8 cellular contexts compared by ENCODE assay signal in the genomic region with DNA sequence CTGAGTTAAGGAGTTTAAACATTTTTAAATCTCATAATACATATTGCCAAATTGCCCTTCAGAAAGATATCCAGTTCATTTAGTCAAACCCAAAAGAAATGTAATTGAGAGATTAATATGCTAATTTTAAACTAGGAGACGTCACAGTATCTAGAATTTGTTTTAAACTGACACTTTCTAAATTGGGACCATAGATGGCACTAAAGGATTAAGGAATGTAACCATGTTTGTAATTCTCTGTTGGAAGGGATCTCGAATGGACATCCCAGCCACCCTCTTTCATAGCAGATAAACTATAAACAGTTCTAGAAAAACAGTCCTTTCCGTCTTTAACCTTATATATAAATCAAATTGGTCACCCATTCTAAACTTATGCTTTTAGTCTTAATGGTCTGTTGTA. TPM values are rescaled to one million over a fixed set of nuclear protein-coding genes. Genes with fewer than 3 reads are reported as not detected.
DNase-seq lines count a peak whose midpoint lies in the region; ATAC-seq and TF ChIP-seq lines count a peak whose summit lies in the region.

No MANE protein-coding gene starts in this region.

- H3K4me1 ChIP-seq in adrenal gland (replicated peaks in 1 of 2) = no peaks in the 10 kb centered on the region

- WGBS in adrenal gland, 4 donors = 12 to 20% (median 14%) methylated on average over 3 of the region's 3 CpGs

- TF ChIP-seq CTCF in fibroblast of the aortic adventitia (IDR thresholded peaks at IDR 0.05; ENCODE audit: insufficient read depth, low read length) (peak; percentile 24), adrenal gland (IDR thresholded peaks at IDR 0.05) (peak in 2 of 6 experiments; percentile 23 to 27), omental fat pad (IDR thresholded peaks at IDR 0.05) (no peak)

- ATAC-seq in HG03139 (IDR thresholded peaks at IDR 0.05; ENCODE audit: unreplicated experiment) = no peak
- no peak for ATAC-seq in omental fat pad (ENCODE audit: low FRiP score)

- DNase-seq in AG08396 (ENCODE audit: low spot score) (peak; percentile 4), HPDE6-E6E7 (ENCODE audit: extremely low spot score) (peak; percentile 29), NOMO-1 treated with dmso at 0.1 percent for 144 hours (lab: John Stamatoyannopoulos, UW; ENCODE audit: unreplicated experiment) (peak; percentile 41), fibroblast of the aortic adventitia (ENCODE audit: low read depth) (peak; percentile 48), adrenal gland (no peak), omental fat pad (ENCODE audit: low spot score) (no peak)
- no peak for DNase-seq in activated CD4-positive, CD25-positive, alpha-beta regulatory T cell treated with anti-CD3 and anti-CD28 coated beads, Interleukin-2, amount 50 U/mL, for 72 hours

- intact Hi-C loops in adrenal gland (cut with DNase I) = no loop called here

- no peak overlapping the region for H3K27ac ChIP-seq in adrenal gland

- no peak for TF ChIP-seq POLR2A in adrenal gland (IDR thresholded peaks at IDR 0.05)

- no peaks in the 10 kb centered on the region for H3K36me3 ChIP-seq in adrenal gland (replicated peaks in 1 of 2)

- H3K4me3 ChIP-seq in fibroblast of the aortic adventitia (ENCODE audit: low read depth, low read length) (no peak overlapping the region), adrenal gland (no peak overlapping the region)

- no peaks in the 10 kb centered on the region for H3K27me3 ChIP-seq in adrenal gland

- H3K9me3 ChIP-seq in adrenal gland (replicated peaks in 1 of 3) = no peaks in the 10 kb centered on the region

RNA-seq across cellular contexts. Expression of gene SAMD9L, which starts 30.0 kb away (rescaled TPM):
- total RNA-seq in fibroblast of the aortic adventitia (ENCODE audit: low replicate concordance) = 22.6 and 39.4 TPM in 2 replicates
- 10 to 100 TPM in 5 of 8 donors, 1 to 10 TPM in 3; 4.5 to 28.0 (median 11.7) TPM for total RNA-seq in adrenal gland
- polyA plus RNA-seq in adrenal gland = 10 to 100 TPM in 1 of 3 donors, 1 to 10 TPM in 2; 4.9 to 12.6 (median 9.3) TPM
- 10 to 100 TPM; 10.2 to 53.3 (median 14.5) TPM for total RNA-seq in omental fat pad

RNA-seq across cellular contexts. Expression of gene HEPACAM2, which starts 48.1 kb away (rescaled TPM):
- total RNA-seq in fibroblast of the aortic adventitia (ENCODE audit: low replicate concordance) = not detected in 2 replicates
- under 1 TPM in 3 of 8 donors, not detected in 5; 0.22 to 0.29 (median 0.23) TPM for total RNA-seq in adrenal gland
- polyA plus RNA-seq in adrenal gland = under 1 TPM in 2 of 3 donors, not detected in 1; 0.03 to 0.16 TPM
- total RNA-seq in omental fat pad = not detected

RNA-seq across cellular contexts. Expression of gene VPS50, which starts 54.0 kb away (rescaled TPM):
- total RNA-seq in fibroblast of the aortic adventitia (ENCODE audit: low replicate concordance) (32.3 and 50.0 TPM in 2 replicates), adrenal gland (10 to 100 TPM; 11.7 to 60.6 (median 24.0) TPM), omental fat pad (10 to 100 TPM; 11.3 to 33.7 (median 14.2) TPM)
- polyA plus RNA-seq in adrenal gland = 10 to 100 TPM in 1 of 3 donors, 1 to 10 TPM in 2; 6.9 to 28.5 (median 8.0) TPM

Comparison
In these comparisons a context has a peak if more than half of its experiments do, and no peak if none do; other contexts are left out.
1. DNase-seq: peak in AG08396 (single experiment), HPDE6-E6E7 (single experiment), NOMO-1 treated with dmso at 0.1 percent for 144 hours (single experiment) and fibroblast of the aortic adventitia (single experiment); none in adrenal gland (0 of 7), omental fat pad (single experiment) and activated CD4-positive, CD25-positive, alpha-beta regulatory T cell treated with anti-CD3 and anti-CD28 coated beads, Interleukin-2, amount 50 U/mL, for 72 hours (single experiment).